9 cellular contexts compared by ENCODE assay signal in the genomic region with DNA sequence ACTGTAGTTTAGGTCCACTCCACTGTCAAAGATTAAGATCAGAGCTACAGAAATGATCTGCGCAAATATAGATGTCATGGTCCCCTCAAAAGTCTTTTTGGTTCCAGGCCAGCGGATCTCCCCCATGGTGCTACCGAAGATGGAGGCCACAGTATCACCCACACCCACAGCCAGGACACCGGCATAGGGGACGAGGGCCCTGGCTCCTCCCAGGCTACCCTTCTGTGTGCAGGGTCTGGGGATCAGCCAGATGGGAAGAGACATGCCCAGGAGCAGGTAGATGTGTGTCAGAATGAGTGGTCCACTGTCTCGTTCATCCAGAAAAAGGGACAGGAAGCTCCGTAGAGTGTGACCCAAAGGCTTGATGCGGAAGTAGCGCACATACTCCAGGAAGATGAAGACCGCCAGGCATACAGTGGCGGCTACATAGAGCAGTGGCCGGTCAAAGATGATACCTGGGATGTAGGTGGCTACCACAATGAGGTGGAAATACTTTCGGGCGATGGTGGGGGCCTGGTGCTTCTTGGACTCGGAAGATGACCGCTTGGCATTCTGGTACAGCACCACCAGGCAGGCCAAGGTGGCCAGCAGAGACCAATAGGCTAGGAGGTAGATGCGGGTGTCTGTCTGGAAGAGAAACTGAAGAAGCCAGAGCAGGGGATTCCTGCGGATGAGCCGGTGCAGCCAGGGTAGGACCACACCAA. TPM values are rescaled to one million over a fixed set of nuclear protein-coding genes. Genes with fewer than 3 reads are reported as not detected.
DNase-seq lines count a peak whose midpoint lies in the region; ATAC-seq and TF ChIP-seq lines count a peak whose summit lies in the region.
"Had no signal": no experiment of that assay in that cellular context is flagged by ENCODE, and none has a peak within 500 bp of the region (broad histone marks: within the 10 kb centered on the region; RNA-seq: fewer than 3 reads in every experiment).

No MANE protein-coding gene starts in this region.

- peak overlapping the region; percentile 99 for H3K4me3 Mint-ChIP-seq in CD8-positive, alpha-beta T cell
- peak overlapping the region; percentile 94 for H3K4me3 Mint-ChIP-seq in dendritic cell treated with granulocyte-macrophage colony-stimulating factor and Interleukin-4, amounts not matched to agents 40 ng/mL and 50 ng/mL, for 4 days

- H3K36me3 ChIP-seq in CD8-positive, alpha-beta T cell (ENCODE audit: insufficient read depth, low read length), result no peaks in the 10 kb centered on the region
- H3K36me3 ChIP-seq in neuronal stem cell (replicated peaks in 1 of 2; ENCODE audit: control insufficient read depth in 2 of 2, insufficient read depth in 2 of 2, low read length in 2 of 2), result peaks cover 14 to 29% of the 10 kb centered on the region in 2 donors

- no peak overlapping the region for H3K4me3 ChIP-seq in CD8-positive, alpha-beta T cell (ENCODE audit: low read depth, low read length)
- peak overlapping the region; percentile 99 for H3K4me3 ChIP-seq in LNCaP clone FGC (ENCODE audit: low read depth, low read length)
- H3K4me3 ChIP-seq in neuronal stem cell (ENCODE audit: low read length in 2 of 2), result peak overlapping the region in 1 of 2 donors; percentile 99

- no peak overlapping the region for H2BK5ac ChIP-seq in neuronal stem cell (ENCODE audit: low read length)

- H3K4me2 ChIP-seq in neuronal stem cell (ENCODE audit: insufficient read depth, low read length, poor library complexity, severe bottlenecking), result no peak overlapping the region

- POLR2A ChIA-PET in CD8-positive, alpha-beta T cell (lab: Charles Lee), result interaction anchor here (0.7 kb wide), 1 partner anchor 90 kb away, joined by 3 read pairs; no protein-coding TSS in a partner anchor

- H3K4me1 ChIP-seq in CD8-positive, alpha-beta T cell (ENCODE audit: insufficient read depth, low read length), result peaks cover 20% of the 10 kb centered on the region
- H3K4me1 ChIP-seq in neuronal stem cell (ENCODE audit: control insufficient read depth in 2 of 2, insufficient read depth in 1 of 2, low read depth in 1 of 2, low read length in 2 of 2), result peaks cover 3 to 8% of the 10 kb centered on the region in 2 donors

- TF ChIP-seq CTCF in CD8-positive, alpha-beta T cell (IDR thresholded peaks at IDR 0.05), result no peak
- no peak for TF ChIP-seq CTCF in LNCaP clone FGC (IDR thresholded peaks at IDR 0.05; ENCODE audit: control insufficient read depth, extremely low read depth, insufficient read depth)

- H3K27ac ChIP-seq in CD8-positive, alpha-beta T cell (ENCODE audit: low read depth, low read length), result no peak overlapping the region
- H3K27ac ChIP-seq in neuronal stem cell (replicated peaks; ENCODE audit: low read length), result no peak overlapping the region

- no peak overlapping the region for H3K14ac ChIP-seq in neuronal stem cell (ENCODE audit: low read length)

- DNase-seq in CD8-positive, alpha-beta T cell, result no peak
- DNase-seq in LNCaP clone FGC (ENCODE audit: low read depth), result no peak
- DNase-seq in neuronal stem cell (ENCODE audit: low spot score), result no peak
- DNase-seq: NCI-H69 had no signal

- peak overlapping the region; percentile 97 for H3K27ac Mint-ChIP-seq in CD8-positive, alpha-beta T cell
- peak overlapping the region; percentile 90 for H3K27ac Mint-ChIP-seq in dendritic cell treated with granulocyte-macrophage colony-stimulating factor and Interleukin-4, amounts not matched to agents 40 ng/mL and 50 ng/mL, for 4 days

- H4K91ac ChIP-seq in neuronal stem cell (ENCODE audit: low read depth, low read length, poor library complexity), result no peak overlapping the region

- no peak overlapping the region for H4K8ac ChIP-seq in neuronal stem cell (ENCODE audit: low read depth, low read length)

- no peaks in the 10 kb centered on the region for H3K27me3 Mint-ChIP-seq in CD8-positive, alpha-beta T cell (ENCODE audit: low read depth)
- H3K27me3 Mint-ChIP-seq in dendritic cell treated with granulocyte-macrophage colony-stimulating factor and Interleukin-4, amounts not matched to agents 40 ng/mL and 50 ng/mL, for 4 days, result no peaks in the 10 kb centered on the region

- H3K4ac ChIP-seq in neuronal stem cell (ENCODE audit: low read length), result no peak overlapping the region

- H2AK5ac ChIP-seq in neuronal stem cell (ENCODE audit: low read depth, low read length), result peak overlapping the region; percentile 10

- H3K9ac ChIP-seq in neuronal stem cell (ENCODE audit: low read depth, low read length, poor library complexity), result no peak overlapping the region

- H3K18ac ChIP-seq in neuronal stem cell (ENCODE audit: low read length), result no peak overlapping the region

- peak overlapping the region; percentile 3 for H3K23ac ChIP-seq in neuronal stem cell (ENCODE audit: low read depth, low read length, poor library complexity)

- WGBS in neuronal stem cell (ENCODE audit: extremely low coverage in 2 of 2, insufficient read length in 2 of 2, insufficient replicate concordance in 1 of 2), 2 donors, result no CpG with 5 or more reads among the region's 19 CpGs

- ATAC-seq in CD8-positive, alpha-beta T cell, result no peak
- ATAC-seq in GM21515 (IDR thresholded peaks at IDR 0.05; ENCODE audit: unreplicated experiment) (no peak), HG02973 (IDR thresholded peaks at IDR 0.05; ENCODE audit: unreplicated experiment) (no peak), HG03520 (IDR thresholded peaks at IDR 0.05; ENCODE audit: unreplicated experiment) (no peak), HG03039 (IDR thresholded peaks at IDR 0.05; ENCODE audit: unreplicated experiment) (no peak)

- peaks cover 26% of the 10 kb centered on the region for H3K36me3 Mint-ChIP-seq in CD8-positive, alpha-beta T cell
- peaks cover 44% of the 10 kb centered on the region for H3K36me3 Mint-ChIP-seq in dendritic cell treated with granulocyte-macrophage colony-stimulating factor and Interleukin-4, amounts not matched to agents 40 ng/mL and 50 ng/mL, for 4 days (ENCODE audit: low read depth)

- H3K27me3 ChIP-seq in CD8-positive, alpha-beta T cell (ENCODE audit: insufficient read depth, low read length), result no peaks in the 10 kb centered on the region
- H3K27me3 ChIP-seq in neuronal stem cell (ENCODE audit: control insufficient read depth in 3 of 3, insufficient read depth in 3 of 3, low read depth in 1 of 3, low read length in 3 of 3), result no peaks in the 10 kb centered on the region

- peaks cover 19% of the 10 kb centered on the region for H3K79me1 ChIP-seq in neuronal stem cell (ENCODE audit: low read depth, low read length)

- intact Hi-C loops in CD8-positive, alpha-beta T cell (cut with DNase I, micrococcal nuclease), result loop anchor here (2.0 to 5.0 kb wide), 6 partner anchors 81 to 669 kb away; a partner anchor contains a TSS
- intact Hi-C loops in dendritic cell treated with granulocyte-macrophage colony-stimulating factor and Interleukin-4, amounts not matched to agents 40 ng/mL and 50 ng/mL, for 4 days (cut with micrococcal nuclease), result loop anchor here (10.0 kb wide), 1 partner anchor 61 kb away; a partner anchor contains a TSS

- CTCF ChIA-PET in CD8-positive, alpha-beta T cell (lab: Charles Lee), result interaction anchor here (0.7 to 1.4 kb wide), 2 partner anchors 10 to 864 kb away, joined by 3 read pairs; no protein-coding TSS in a partner anchor

- H2BK12ac ChIP-seq in neuronal stem cell (ENCODE audit: low read length), result no peak overlapping the region

- H3K9me3 ChIP-seq in CD8-positive, alpha-beta T cell (ENCODE audit: low read length), result no peaks in the 10 kb centered on the region
- H3K9me3 ChIP-seq in neuronal stem cell (replicated peaks in 1 of 2; ENCODE audit: control insufficient read depth in 2 of 2, insufficient read depth in 1 of 2, low read depth in 1 of 2, low read length in 2 of 2), result no peaks in the 10 kb centered on the region

- no peak overlapping the region for H2AFZ ChIP-seq in neuronal stem cell (ENCODE audit: low read length)

- no peaks in the 10 kb centered on the region for H3K9me3 Mint-ChIP-seq in CD8-positive, alpha-beta T cell
- H3K9me3 Mint-ChIP-seq in dendritic cell treated with granulocyte-macrophage colony-stimulating factor and Interleukin-4, amounts not matched to agents 40 ng/mL and 50 ng/mL, for 4 days, result no peaks in the 10 kb centered on the region

- H2BK15ac ChIP-seq in neuronal stem cell (ENCODE audit: low read length), result no peak overlapping the region

- H2BK120ac ChIP-seq in neuronal stem cell (ENCODE audit: low read depth, low read length), result no peak overlapping the region

- peaks cover 28% of the 10 kb centered on the region for H3K4me1 Mint-ChIP-seq in CD8-positive, alpha-beta T cell (ENCODE audit: low read depth)
- H3K4me1 Mint-ChIP-seq in dendritic cell treated with granulocyte-macrophage colony-stimulating factor and Interleukin-4, amounts not matched to agents 40 ng/mL and 50 ng/mL, for 4 days (ENCODE audit: low read depth), result peaks cover 20% of the 10 kb centered on the region

RNA-seq across cellular contexts. Expression of a gene that starts 1.5 kb away (rescaled TPM):
- 10 to 100 TPM; 10.4 to 10.7 TPM for total RNA-seq in CD8-positive, alpha-beta T cell
- 10.1 TPM for polyA plus RNA-seq in neuronal stem cell (2013, experiment 1 of 2)
- polyA plus RNA-seq in neuronal stem cell (2013, experiment 2 of 2), result 9.7 TPM

RNA-seq across cellular contexts. Expression of a gene that starts 1.5 kb away (rescaled TPM):
- total RNA-seq in CD8-positive, alpha-beta T cell, result 10 to 100 TPM; 48.7 to 49.0 TPM
- polyA plus RNA-seq in neuronal stem cell (2013, experiment 1 of 2), result 25.1 TPM
- 24.6 TPM for polyA plus RNA-seq in neuronal stem cell (2013, experiment 2 of 2)

RNA-seq across cellular contexts. Expression of a gene that starts 25.2 kb away (rescaled TPM):
- 1 to 10 TPM; 1.0 to 2.5 TPM for total RNA-seq in CD8-positive, alpha-beta T cell
- 13.0 TPM for polyA plus RNA-seq in neuronal stem cell (2013, experiment 1 of 2)
- 12.5 TPM for polyA plus RNA-seq in neuronal stem cell (2013, experiment 2 of 2)
